17 cellular contexts compared by ENCODE assay signal in genomic region chr3:99458013-99458412, GRCh38.
"Had no signal": no experiment of that assay in that cellular context is flagged by ENCODE, and none has a peak within 500 bp of the region (broad histone marks: within the 10 kb centered on the region; RNA-seq: fewer than 3 reads in every experiment).

No MANE protein-coding gene starts in this region.

- H3K36me3 ChIP-seq: brain microvascular endothelial cell, heart right ventricle, left ventricle myocardium inferior, upper lobe of right lung had no signal

- H3K27ac Mint-ChIP-seq: activated T-cell treated with anti-CD3 and anti-CD28 coated beads, Interleukin-2, amount 50 U/mL, for 72 hours had no signal

- H3K9me3 ChIP-seq: upper lobe of right lung had no signal

- H3K4me1 ChIP-seq: heart right ventricle, left ventricle myocardium inferior, upper lobe of right lung had no signal

- H3K4me3 ChIP-seq: coronary artery, heart right ventricle, left ventricle myocardium inferior, upper lobe of right lung had no signal

- H3K27ac ChIP-seq: brain microvascular endothelial cell, coronary artery, heart right ventricle, left ventricle myocardium inferior, upper lobe of right lung had no signal

- H3K4me3 Mint-ChIP-seq: activated T-cell treated with anti-CD3 and anti-CD28 coated beads, Interleukin-2, amount 50 U/mL, for 72 hours had no signal

- ATAC-seq: activated T-cell treated with anti-CD3 and anti-CD28 coated beads, Interleukin-2, amount 50 U/mL, for 72 hours; heart right ventricle; upper lobe of right lung had no signal

- H3K27me3 ChIP-seq: brain microvascular endothelial cell, heart right ventricle, upper lobe of right lung had no signal

- DNase-seq: activated CD4-positive, alpha-beta T cell treated with anti-CD3 and anti-CD28 coated beads, Interleukin-2, amount 50 U/mL, for 4 hours; activated effector memory CD4-positive, alpha-beta T cell treated with anti-CD3 and anti-CD28 coated beads, Interleukin-2, amount 50 U/mL, for 16 hours; activated naive CD4-positive, alpha-beta T cell treated with anti-CD3 and anti-CD28 coated beads, Interleukin-2, amount 50 U/mL, for 16 hours; activated T-cell treated with anti-CD3 and anti-CD28 coated beads, Interleukin-2, amount 50 U/mL, for 72 hours; aorta; brain microvascular endothelial cell; central memory CD4-positive, alpha-beta T cell; erythroblast; heart right ventricle; left ventricle myocardium inferior; occipital lobe; retina; stimulated activated CD4-positive, alpha-beta T cell treated with anti-CD3 and anti-CD28 coated beads, Interleukin-1b, Interleukin-23, amount 100 ng/mL, for 48 hours; stimulated activated CD8-positive, alpha-beta memory T cell treated with anti-CD3 and anti-CD28 coated beads, Interleukin-4, amount 100 ng/mL, for 48 hours; stimulated activated naive CD4-positive, alpha-beta T cell; upper lobe of right lung had no signal
